In the genomic region with DNA sequence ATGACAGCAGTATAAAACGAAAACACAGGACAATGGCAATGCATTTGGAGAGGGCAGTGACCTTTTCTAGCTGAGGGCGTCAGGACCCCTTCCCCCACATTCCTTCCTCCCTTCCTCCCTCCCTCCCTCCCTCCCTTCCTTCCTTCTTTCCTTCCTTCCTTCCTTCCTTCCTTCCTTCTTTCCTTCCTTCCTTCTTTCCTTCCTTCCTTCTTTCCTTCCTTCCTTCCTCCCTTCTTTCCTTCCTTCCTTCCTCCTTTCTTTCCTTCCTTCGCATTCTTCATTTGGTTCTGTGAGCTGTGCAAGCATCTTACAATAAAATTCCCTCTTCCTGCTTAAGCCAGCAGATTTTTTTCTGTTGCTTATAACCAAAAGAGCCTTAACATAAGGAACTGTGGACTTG, we compare ENCODE assay signal across 6 cellular contexts.
DNase-seq lines count a peak whose midpoint lies in the region; ATAC-seq and TF ChIP-seq lines count a peak whose summit lies in the region.
"Not testable (repeated sequence)": the region's sequence is repeated elsewhere in the genome, so short reads cannot be mapped to it uniquely, and the experiment has no call there.

No MANE protein-coding gene starts in this region.

- not testable (repeated sequence) for H3K4me1 Mint-ChIP-seq in activated CD8-positive, alpha-beta T cell treated with anti-CD3 and anti-CD28 coated beads, Interleukin-2, amount 10 ng/mL, durations not matched to agents 7 days and 5 days (ENCODE audit: low read depth); endothelial cell (ENCODE audit: unreplicated experiment)
- H3K4me1 Mint-ChIP-seq in chondrocyte (ENCODE audit: low read depth) (peaks cover 35% of the 10 kb centered on the region), nephron (peaks cover 48% of the 10 kb centered on the region)

- not testable (repeated sequence) for H3K79me2 ChIP-seq in parathyroid adenoma

- not testable (repeated sequence) for TF ChIP-seq CTCF in HEK293 (tag by site-specific recombination; IDR thresholded peaks at IDR 0.05); chondrocyte (IDR thresholded peaks at IDR 0.05); endothelial cell (IDR thresholded peaks at IDR 0.05; ENCODE audit: unreplicated experiment); nephron (IDR thresholded peaks at IDR 0.05; ENCODE audit: unreplicated experiment in 3 of 3); parathyroid adenoma (IDR thresholded peaks at IDR 0.05)

- H3K9me3 ChIP-seq in HEK293 (ENCODE audit: control insufficient read depth, insufficient read depth, low read depth, low read length); parathyroid adenoma (ENCODE audit: control insufficient read depth, low read length): not testable (repeated sequence)

- not testable (repeated sequence) for H3K9me3 Mint-ChIP-seq in activated CD8-positive, alpha-beta T cell treated with anti-CD3 and anti-CD28 coated beads, Interleukin-2, amount 10 ng/mL, durations not matched to agents 7 days and 5 days (ENCODE audit: insufficient read depth); chondrocyte (ENCODE audit: low read depth); endothelial cell (ENCODE audit: unreplicated experiment); nephron

- not testable (repeated sequence) for H3K4me2 ChIP-seq in parathyroid adenoma (ENCODE audit: low read length)

- not testable (repeated sequence) for H3K27ac ChIP-seq in HEK293 (ENCODE audit: extremely low read depth, low read depth, low read length); parathyroid adenoma

- not testable (repeated sequence) for DNase-seq in activated CD8-positive, alpha-beta T cell treated with anti-CD3 and anti-CD28 coated beads, Interleukin-2, amount 10 ng/mL, durations not matched to agents 7 days and 5 days; chondrocyte (ENCODE audit: low spot score); endothelial cell (ENCODE audit: low spot score)

- POLR2A ChIA-PET in HEK293 (lab: Yijun Ruan, JAX); activated CD8-positive, alpha-beta T cell treated with anti-CD3 and anti-CD28 coated beads, Interleukin-2, amount 10 ng/mL, durations not matched to agents 7 days and 5 days (lab: Charles Lee): not testable (repeated sequence)

- CTCF ChIA-PET in HEK293 (lab: Yijun Ruan, JAX): interaction anchor here (0.7 to 0.8 kb wide), 2 partner anchors 11 to 47 kb away, joined by 3 to 4 read pairs; no protein-coding TSS in a partner anchor
- CTCF ChIA-PET in activated CD8-positive, alpha-beta T cell treated with anti-CD3 and anti-CD28 coated beads, Interleukin-2, amount 10 ng/mL, durations not matched to agents 7 days and 5 days (lab: Charles Lee): interaction anchor here (0.7 kb wide), 1 partner anchor 240 kb away, joined by 3 read pairs; no protein-coding TSS in a partner anchor

- not testable (repeated sequence) for H3K27me3 ChIP-seq in parathyroid adenoma (ENCODE audit: control insufficient read depth, insufficient read depth, low read length)

- H3K27me3 Mint-ChIP-seq in activated CD8-positive, alpha-beta T cell treated with anti-CD3 and anti-CD28 coated beads, Interleukin-2, amount 10 ng/mL, durations not matched to agents 7 days and 5 days (ENCODE audit: low read depth); chondrocyte (ENCODE audit: low read depth); endothelial cell (ENCODE audit: unreplicated experiment); nephron (ENCODE audit: low read depth): not testable (repeated sequence)

- H3K4me1 ChIP-seq in HEK293 (ENCODE audit: control insufficient read depth, insufficient read depth, low read length); parathyroid adenoma: not testable (repeated sequence)

- H3K9ac ChIP-seq in parathyroid adenoma: not testable (repeated sequence)

- ATAC-seq in activated CD8-positive, alpha-beta T cell treated with anti-CD3 and anti-CD28 coated beads, Interleukin-2, amount 10 ng/mL, durations not matched to agents 7 days and 5 days: not testable (repeated sequence)

- H3K4me3 Mint-ChIP-seq in activated CD8-positive, alpha-beta T cell treated with anti-CD3 and anti-CD28 coated beads, Interleukin-2, amount 10 ng/mL, durations not matched to agents 7 days and 5 days; chondrocyte (ENCODE audit: unreplicated experiment): not testable (repeated sequence)
- H3K4me3 Mint-ChIP-seq in endothelial cell (ENCODE audit: unreplicated experiment): peak overlapping the region; percentile 12
- H3K4me3 Mint-ChIP-seq in nephron: peak overlapping the region in 1 of 3 experiments; percentile 11

- peak overlapping the region; percentile 71 for H2AFZ ChIP-seq in parathyroid adenoma

- not testable (repeated sequence) for H3K36me3 Mint-ChIP-seq in activated CD8-positive, alpha-beta T cell treated with anti-CD3 and anti-CD28 coated beads, Interleukin-2, amount 10 ng/mL, durations not matched to agents 7 days and 5 days (ENCODE audit: low read depth); chondrocyte (ENCODE audit: low read depth); endothelial cell (ENCODE audit: low read depth, unreplicated experiment); nephron (ENCODE audit: low read depth)

- H3K4me3 ChIP-seq in HEK293 (ENCODE audit: low read depth, low read length); parathyroid adenoma (ENCODE audit: low read depth, low read length): not testable (repeated sequence)

- not testable (repeated sequence) for H3K36me3 ChIP-seq in HEK293 (ENCODE audit: control insufficient read depth in 2 of 2, insufficient read depth in 1 of 2, low read length in 2 of 2); parathyroid adenoma (ENCODE audit: control insufficient read depth, insufficient read depth, low read length)

- peak overlapping the region; percentile 56 for H3K27ac Mint-ChIP-seq in activated CD8-positive, alpha-beta T cell treated with anti-CD3 and anti-CD28 coated beads, Interleukin-2, amount 10 ng/mL, durations not matched to agents 7 days and 5 days
- H3K27ac Mint-ChIP-seq in chondrocyte (ENCODE audit: unreplicated experiment) (peak overlapping the region; percentile 39), nephron (peak overlapping the region; percentile 71 to 95 (median 88))
- H3K27ac Mint-ChIP-seq in endothelial cell (ENCODE audit: unreplicated experiment): not testable (repeated sequence)

TF ChIP-seq in HEK293, 187 proteins besides CTCF, POLR2A, EP300 and RAD21:
- TF ChIP-seq ZNF366 (tag by site-specific recombination; conservative IDR thresholded peaks at IDR 0.05): peak; percentile 89
TF ChIP-seq in HEK293: peak in this region for 1; not testable (repeated sequence) for 186.
